Comparison of ENCODE assay signal across 22 cellular contexts in the genomic region with DNA sequence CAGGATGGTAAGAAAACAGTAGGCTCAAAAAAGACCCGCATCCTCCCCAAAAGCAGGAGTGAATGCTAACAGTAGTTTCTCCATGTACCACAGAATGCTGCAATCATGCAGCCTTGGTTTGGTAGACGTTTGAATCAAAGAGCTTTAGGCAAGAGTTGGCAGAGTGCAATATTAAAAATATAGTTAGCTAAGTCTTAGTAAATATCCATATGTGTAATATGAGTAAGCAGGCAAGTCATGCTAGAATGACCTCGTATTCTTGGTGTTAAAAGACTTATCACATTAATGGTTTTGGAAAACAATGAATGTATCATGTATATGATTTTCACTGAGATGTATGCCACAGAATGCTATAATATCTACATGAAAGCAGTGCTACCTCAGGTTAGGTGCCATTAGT. TPM values are rescaled to one million over a fixed set of nuclear protein-coding genes. Genes with fewer than 3 reads are reported as not detected.
DNase-seq lines count a peak whose midpoint lies in the region; ATAC-seq, FAIRE-seq and TF ChIP-seq lines count a peak whose summit lies in the region.
"Had no signal": no experiment of that assay in that cellular context is flagged by ENCODE, and none has a peak within 500 bp of the region (broad histone marks: within the 10 kb centered on the region; RNA-seq: fewer than 3 reads in every experiment).

No MANE protein-coding gene starts in this region.

- dilution Hi-C loops in endothelial cell of umbilical vein (cut with MboI; ENCODE audit: extremely low pct_ligation_motif_present, low sequenced_read_pairs), result no loop called here

- H3K27ac ChIP-seq in endothelial cell of umbilical vein (ENCODE audit: insufficient read depth, low read depth, low read length) (no peak overlapping the region), body of pancreas (no peak overlapping the region), RWPE1 (no peak overlapping the region)

- BruUV-seq in endothelial cell of umbilical vein (replicated peaks; lab: Mats Ljungman, UMichigan), result no TSS peak

- H3K36me3 ChIP-seq in endothelial cell of umbilical vein (ENCODE audit: control insufficient read depth in 2 of 2, extremely low read depth in 1 of 2, insufficient read depth in 2 of 2, low read length in 2 of 2) (no peaks in the 10 kb centered on the region), body of pancreas (replicated peaks in 1 of 2; ENCODE audit: insufficient read depth in 1 of 2, low read depth in 2 of 2) (no peaks in the 10 kb centered on the region)
- H3K36me3 ChIP-seq: BE2C had no signal

- H3K4me1 ChIP-seq in endothelial cell of umbilical vein (ENCODE audit: control insufficient read depth, extremely low read depth, insufficient read depth, low read length) (no peaks in the 10 kb centered on the region), body of pancreas (peaks cover 2% of the 10 kb centered on the region)
- H3K4me1 ChIP-seq: BE2C, Caco-2 had no signal

- H3K9me3 ChIP-seq in endothelial cell of umbilical vein (replicated peaks; ENCODE audit: control insufficient read depth, insufficient read depth, low read length) (no peaks in the 10 kb centered on the region), body of pancreas (no peaks in the 10 kb centered on the region)
- H3K9me3 ChIP-seq: BE2C, Caco-2 had no signal

- H3K9ac ChIP-seq in endothelial cell of umbilical vein (replicated peaks; ENCODE audit: extremely low read depth, insufficient read depth, low read length), result no peak overlapping the region

- no peak overlapping the region for H3K4me2 ChIP-seq in endothelial cell of umbilical vein (ENCODE audit: insufficient read depth, low read length)
- H3K4me2 ChIP-seq: GM23338 had no signal

- CTCF ChIA-PET in endothelial cell of umbilical vein (lab: Charles Lee) (interaction anchor here (1.1 to 7.9 kb wide), 3 partner anchors 9 to 58 kb away, joined by 3 to 62 read pairs (median 4); no protein-coding TSS in a partner anchor), RWPE1 (lab: Yijun Ruan, JAX) (no interaction called here)

- H3K4me3 ChIP-seq in endothelial cell of umbilical vein (replicated peaks in 1 of 3; ENCODE audit: insufficient read depth in 1 of 3, low read depth in 1 of 3, low read length in 3 of 3) (no peak overlapping the region), body of pancreas (no peak overlapping the region)
- H3K4me3 ChIP-seq: GM23338 had no signal

- H3K79me2 ChIP-seq in endothelial cell of umbilical vein (ENCODE audit: control insufficient read depth, insufficient read depth, low read length), result no peaks in the 10 kb centered on the region

- H3K9me1 ChIP-seq in endothelial cell of umbilical vein (replicated peaks; ENCODE audit: control insufficient read depth, extremely low read depth, insufficient read depth, low read length), result no peaks in the 10 kb centered on the region

- H2AFZ ChIP-seq in endothelial cell of umbilical vein (ENCODE audit: low read depth, low read length), result peak overlapping the region; percentile 75
- H2AFZ ChIP-seq: GM23338 had no signal

- POLR2A ChIA-PET in endothelial cell of umbilical vein (lab: Charles Lee) (no interaction called here), RWPE1 (lab: Yijun Ruan, JAX; ENCODE audit: low non-redundant PET) (no interaction called here)

- intact Hi-C loops in endothelial cell of umbilical vein (cut with micrococcal nuclease), result no loop called here
- intact Hi-C loops in body of pancreas (cut with DNase I), result no loop called here

- TF ChIP-seq CTCF in endothelial cell of umbilical vein (IDR thresholded peaks at IDR 0.05; ENCODE audit: extremely low read depth in 1 of 2, insufficient read depth in 1 of 2, low read depth in 1 of 2, low read length in 2 of 2) (no peak), body of pancreas (IDR thresholded peaks at IDR 0.05) (no peak), RWPE1 (conservative IDR thresholded peaks at IDR 0.05; ENCODE audit: low read depth) (no peak)

- peak; percentile 42 for DNase-seq in SIG-M5 treated with dmso at 0.1 percent for 504 hours (lab: John Stamatoyannopoulos, UW; ENCODE audit: unreplicated experiment)
- DNase-seq in SIG-M5 (lab: John Stamatoyannopoulos, UW), result no peak
- DNase-seq in DMS53 (lab: John Stamatoyannopoulos, UW), result peak; percentile 26
- peak; percentile 18 for DNase-seq in MV-4-11 (lab: John Stamatoyannopoulos, UW)
- no peak for DNase-seq in endothelial cell of umbilical vein (ENCODE audit: low read depth, low spot score)
- DNase-seq in body of pancreas, result no peak
- no peak for DNase-seq in RWPE1 (ENCODE audit: low spot score)
- DNase-seq in NCI-H526 treated with DMSO at 0.1 percent for 48 hours (lab: John Stamatoyannopoulos, UW), result no peak
- DNase-seq: BE2C; C1 segment of cervical spinal cord; Caco-2; CD4-positive, CD25-positive, alpha-beta regulatory T cell; DMS79 treated with DMSO at 0.1 percent for 48 hours; GF-D8; HFFc6; IMR-90 had no signal

- ATAC-seq in body of pancreas, result no peak
- ATAC-seq: GM23338, HCT116 had no signal

- no peak for TF ChIP-seq POLR2A in endothelial cell of umbilical vein (IDR thresholded peaks at IDR 0.05; ENCODE audit: low read depth, low read length)
- no peak for TF ChIP-seq POLR2A in body of pancreas (IDR thresholded peaks at IDR 0.05)

- no peaks in the 10 kb centered on the region for H3K27me3 ChIP-seq in endothelial cell of umbilical vein (ENCODE audit: control insufficient read depth in 2 of 2, insufficient read depth in 2 of 2, low read length in 2 of 2)
- H3K27me3 ChIP-seq in body of pancreas, result no peaks in the 10 kb centered on the region

- no peak for FAIRE-seq in endothelial cell of umbilical vein (lab: Jason Lieb, UNC)
- FAIRE-seq: D721Med, H54, HTR-8/SVneo had no signal

- 56 to 61% methylated on average over 3 of the region's 3 CpGs for WGBS in body of pancreas, 2 donors

- H4K20me1 ChIP-seq in endothelial cell of umbilical vein (replicated peaks; ENCODE audit: control insufficient read depth, extremely low read depth, insufficient read depth, low read length), result no peaks in the 10 kb centered on the region

TF ChIP-seq in endothelial cell of umbilical vein, 7 proteins besides CTCF, POLR2A, EP300 and RAD21:
- TF ChIP-seq POLR2AphosphoS5 (IDR thresholded peaks at IDR 0.05; ENCODE audit: insufficient read depth, low read depth, low read length) (no peak), JUN (IDR thresholded peaks at IDR 0.05; ENCODE audit: borderline replicate concordance, insufficient read depth, insufficient read length, low read depth) (no peak), MYC (IDR thresholded peaks at IDR 0.05; ENCODE audit: low read depth, low read length) (no peak), GATA2 (IDR thresholded peaks at IDR 0.05; ENCODE audit: insufficient read depth, insufficient read length, low read depth, low read length) (no peak), FOS (IDR thresholded peaks at IDR 0.05; ENCODE audit: borderline replicate concordance, insufficient read depth, low read length) (no peak), EZH2 (IDR thresholded peaks at IDR 0.05; ENCODE audit: borderline replicate concordance, low read depth, low read length, severe bottlenecking) (no peak)
- TF ChIP-seq, protein P1, sequence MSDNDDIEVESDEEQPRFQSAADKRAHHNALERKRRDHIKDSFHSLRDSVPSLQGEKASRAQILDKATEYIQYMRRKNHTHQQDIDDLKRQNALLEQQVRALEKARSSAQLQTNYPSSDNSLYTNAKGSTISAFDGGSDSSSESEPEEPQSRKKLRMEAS (IDR thresholded peaks at IDR 0.05; ENCODE audit: insufficient read depth, insufficient read length), result no peak

RNA-seq across cellular contexts. Expression of a gene that starts 18.8 kb away (rescaled TPM):
- total RNA-seq in endothelial cell of umbilical vein, result not detected in 2 replicates
- polyA plus RNA-seq in endothelial cell of umbilical vein, result not detected in 2 replicates
- polyA plus RNA-seq in endothelial cell of umbilical vein (2011; cell fraction: cytosol; rRNA removed), result not detected in 2 replicates
- not detected in 2 replicates for polyA plus RNA-seq in endothelial cell of umbilical vein (2011; cell fraction: nucleus; rRNA removed)
- not detected in 2 replicates for polyA plus RNA-seq in endothelial cell of umbilical vein (2012)
- polyA minus RNA-seq in endothelial cell of umbilical vein, result not detected in 2 replicates
- polyA minus RNA-seq in endothelial cell of umbilical vein (2011; cell fraction: cytosol; rRNA and poly(A)+ RNA removed), result not detected
- not detected in 2 replicates for polyA minus RNA-seq in endothelial cell of umbilical vein (2011; cell fraction: nucleus; rRNA and poly(A)+ RNA removed)
- total RNA-seq in body of pancreas, result not detected
- total RNA-seq: A172; Caco-2; CD4-positive, CD25-positive, alpha-beta regulatory T cell; GM23338; HFFc6; IMR-90 had no signal
- polyA plus RNA-seq: IMR-90 had no signal

RNA-seq across cellular contexts. Expression of a gene that starts 47.8 kb away (rescaled TPM):
- total RNA-seq in endothelial cell of umbilical vein (0.49 and 1.2 TPM in 2 replicates), body of pancreas (1 to 10 TPM; 3.1 to 4.0 TPM)
- polyA plus RNA-seq in endothelial cell of umbilical vein, result 2.9 and 4.4 TPM in 2 replicates
- 3.6 and 4.4 TPM in 2 replicates for polyA plus RNA-seq in endothelial cell of umbilical vein (2011; cell fraction: cytosol; rRNA removed)
- polyA plus RNA-seq in endothelial cell of umbilical vein (2011; cell fraction: nucleus; rRNA removed), result 17.7 and 22.0 TPM in 2 replicates
- 20.6 and 39.3 TPM in 2 replicates for polyA plus RNA-seq in endothelial cell of umbilical vein (2012)
- 6.4 and 7.9 TPM in 2 replicates for polyA minus RNA-seq in endothelial cell of umbilical vein
- polyA minus RNA-seq in endothelial cell of umbilical vein (2011; cell fraction: cytosol; rRNA and poly(A)+ RNA removed), result not detected
- polyA minus RNA-seq in endothelial cell of umbilical vein (2011; cell fraction: nucleus; rRNA and poly(A)+ RNA removed), result 11.8 and 17.0 TPM in 2 replicates
- total RNA-seq: A172, Caco-2, GM23338, HFFc6, IMR-90 had no signal
- polyA plus RNA-seq: GM23338, IMR-90 had no signal

Comparison
In these comparisons a context has a peak if more than half of its experiments do, and no peak if none do; other contexts are left out.
1. DNase-seq: peak in SIG-M5 treated with dmso at 0.1 percent for 504 hours (single experiment), DMS53 (single experiment) and MV-4-11 (single experiment); none in SIG-M5 (single experiment), endothelial cell of umbilical vein (single experiment), body of pancreas (0 of 4), RWPE1 (single experiment) and NCI-H526 treated with DMSO at 0.1 percent for 48 hours (single experiment).